Comparison of ENCODE assay signal across 22 cellular contexts in the genomic region with DNA sequence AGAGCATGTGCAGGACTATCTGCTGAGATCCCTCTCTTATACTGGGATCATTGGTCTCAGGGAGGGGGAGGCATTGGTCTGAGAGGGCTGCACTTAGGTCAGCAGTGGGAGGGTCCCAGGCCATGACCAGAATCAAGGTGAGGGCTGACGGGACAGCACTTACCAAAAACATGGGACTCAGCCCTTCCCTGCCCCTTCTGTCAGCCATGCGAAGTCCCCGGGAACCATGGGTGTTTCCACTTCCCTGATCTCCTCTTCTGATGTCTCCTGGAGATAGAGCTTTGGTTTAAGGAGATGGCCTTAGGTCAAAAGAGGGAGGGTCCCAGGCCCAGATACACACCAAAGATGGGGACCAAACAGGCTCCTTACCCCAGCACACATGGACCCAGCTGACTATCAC. TPM values are rescaled to one million over a fixed set of nuclear protein-coding genes. Genes with fewer than 3 reads are reported as not detected.
A peak's percentile ranks its signal among the peaks of the same experiment; 100 is the strongest.
DNase-seq lines count a peak whose midpoint lies in the region; ATAC-seq and TF ChIP-seq lines count a peak whose summit lies in the region.
"Had no signal": no experiment of that assay in that cellular context is flagged by ENCODE, and none has a peak within 500 bp of the region (broad histone marks: within the 10 kb centered on the region; RNA-seq: fewer than 3 reads in every experiment).

No MANE protein-coding gene starts in this region.

- 100% methylated on average over 2 of the region's 3 CpGs; no CpG with 5 or more reads in 1 of the 2 donors for WGBS in gastroesophageal sphincter (ENCODE audit: low coverage in 1 of 2), 2 donors

- peak; percentile 33 for DNase-seq in cardiac septum (ENCODE audit: low spot score)
- no peak for DNase-seq in left cardiac atrium
- peak; percentile 1 for DNase-seq in WERI-Rb-1
- peak; percentile 22 for DNase-seq in sciatic nerve (ENCODE audit: low spot score)
- no peak for DNase-seq in dermis blood vessel endothelial cell
- no peak for DNase-seq in foreskin melanocyte
- no peak for DNase-seq in A673 (ENCODE audit: low spot score)
- DNase-seq: 8988T; C1 segment of cervical spinal cord; Calu3; CD4-positive, alpha-beta memory T cell; COR-L47; DMS53; DMS79 treated with DMSO at 0.1 percent for 48 hours; GF-D8; GOT3; HFFc6 had no signal

- intact Hi-C loops in cardiac septum (cut with DNase I) (no loop called here), left cardiac atrium (cut with DNase I) (no loop called here), sciatic nerve (cut with DNase I) (no loop called here), A673 (cut with micrococcal nuclease; ENCODE audit: unreplicated experiment) (no loop called here)

- TF ChIP-seq POLR2A in gastroesophageal sphincter (IDR thresholded peaks at IDR 0.05), result no peak

- ATAC-seq in left cardiac atrium (no peak), gastroesophageal sphincter (peak; percentile 23), sciatic nerve (no peak)
- ATAC-seq: A549 had no signal

- BruUV-seq in A673 (replicated peaks; lab: Mats Ljungman, UMichigan), result no TSS peak

- H3K36me3 ChIP-seq in WERI-Rb-1 (no peaks in the 10 kb centered on the region), gastroesophageal sphincter (no peaks in the 10 kb centered on the region), A673 (ENCODE audit: insufficient read depth, low read length, poor library complexity, severe bottlenecking) (no peaks in the 10 kb centered on the region)
- H3K36me3 ChIP-seq: HAP-1 had no signal

- CTCF ChIA-PET in A673 (lab: Charles Lee), result no interaction called here

- H3K4me1 ChIP-seq in gastroesophageal sphincter (no peaks in the 10 kb centered on the region), A673 (ENCODE audit: insufficient read depth, low read length, poor library complexity, severe bottlenecking) (no peaks in the 10 kb centered on the region)
- H3K4me1 ChIP-seq: A549, HAP-1 had no signal

- TF ChIP-seq EP300 in gastroesophageal sphincter (IDR thresholded peaks at IDR 0.05), result no peak

- no peak overlapping the region for H3K4me3 ChIP-seq in WERI-Rb-1 (ENCODE audit: low read depth, low read length)
- no peak overlapping the region for H3K4me3 ChIP-seq in gastroesophageal sphincter
- H3K4me3 ChIP-seq in A673 (ENCODE audit: low read depth, low read length, poor library complexity, severe bottlenecking), result no peak overlapping the region
- H3K4me3 ChIP-seq: A549, HAP-1 had no signal

- H3K27me3 ChIP-seq in WERI-Rb-1 (ENCODE audit: insufficient read depth, low read depth, severe bottlenecking), result peaks cover 32% of the 10 kb centered on the region
- H3K27me3 ChIP-seq in gastroesophageal sphincter, result no peaks in the 10 kb centered on the region
- H3K27me3 ChIP-seq in A673 (replicated peaks; ENCODE audit: insufficient read depth, low read depth, low read length, poor library complexity), result peaks cover 3% of the 10 kb centered on the region

- POLR2A ChIA-PET in A673 (lab: Charles Lee; ENCODE audit: low non-redundant PET), result no interaction called here

- TF ChIP-seq CTCF in WERI-Rb-1 (IDR thresholded peaks at IDR 0.05; ENCODE audit: low read depth, low read length), result no peak
- no peak for TF ChIP-seq CTCF in gastroesophageal sphincter (IDR thresholded peaks at IDR 0.05)
- no peak for TF ChIP-seq CTCF in A673 (conservative IDR thresholded peaks at IDR 0.05; ENCODE audit: low read depth, low read length)

- H3K9me3 ChIP-seq in WERI-Rb-1 (ENCODE audit: severe bottlenecking) (no peaks in the 10 kb centered on the region), gastroesophageal sphincter (no peaks in the 10 kb centered on the region), A673 (ENCODE audit: low read depth, low read length, poor library complexity, severe bottlenecking) (no peaks in the 10 kb centered on the region)
- H3K9me3 ChIP-seq: A549, HAP-1 had no signal

- H3K27ac ChIP-seq in WERI-Rb-1 (no peak overlapping the region), gastroesophageal sphincter (no peak overlapping the region), A673 (ENCODE audit: low read depth, low read length, poor library complexity, severe bottlenecking) (no peak overlapping the region)
- H3K27ac ChIP-seq: A549 had no signal

RNA-seq across cellular contexts. Expression of a gene that starts 12.9 kb away (rescaled TPM):
- total RNA-seq in cardiac septum, result 2.0 TPM
- 1 to 10 TPM; 2.3 TPM for total RNA-seq in left cardiac atrium
- 1 to 10 TPM; 1.5 to 2.3 (median 2.0) TPM for total RNA-seq in gastroesophageal sphincter
- total RNA-seq in sciatic nerve, result 2.9 TPM
- total RNA-seq in dermis blood vessel endothelial cell, result 0.47 and 1.2 TPM in 2 replicates
- 1.2 and 1.4 TPM in 2 replicates for total RNA-seq in A673 (2021)

RNA-seq across cellular contexts. Expression of a gene that starts 20.8 kb away (rescaled TPM):
- total RNA-seq in cardiac septum (not detected), left cardiac atrium (not detected), gastroesophageal sphincter (not detected), sciatic nerve (not detected), dermis blood vessel endothelial cell (not detected in 2 replicates), A673 (2021) (not detected in 2 replicates)
- total RNA-seq: Calu3; CD4-positive, alpha-beta memory T cell; Daoy; G401; HFFc6 had no signal

RNA-seq across cellular contexts. Expression of a gene that starts 49.1 kb away (rescaled TPM):
- total RNA-seq in cardiac septum (not detected), left cardiac atrium (not detected), gastroesophageal sphincter (not detected), sciatic nerve (not detected), dermis blood vessel endothelial cell (not detected in 2 replicates), A673 (2021) (not detected in 2 replicates)
- total RNA-seq: Calu3; CD4-positive, alpha-beta memory T cell; G401 had no signal

Comparison
In these comparisons a context has a peak if more than half of its experiments do, and no peak if none do; other contexts are left out.
1. DNase-seq: peak in cardiac septum (single experiment), WERI-Rb-1 (single experiment) and sciatic nerve (single experiment); none in left cardiac atrium (single experiment), dermis blood vessel endothelial cell (single experiment), foreskin melanocyte (single experiment) and A673 (single experiment).